Comparison of ENCODE assay signal across 8 cellular contexts in genomic region chr5:87267574-87268125, GRCh38. TPM values are rescaled to one million over a fixed set of nuclear protein-coding genes. Genes with fewer than 3 reads are reported as not detected.
DNase-seq lines count a peak whose midpoint lies in the region; ATAC-seq and TF ChIP-seq lines count a peak whose summit lies in the region.

TSS of gene RASA1 (plus strand) at chr5:87267883. CDS start at chr5:87268452, 569 bp downstream.

- H3K9me3 Mint-ChIP-seq in activated CD4-positive, alpha-beta T cell treated with anti-CD3 and anti-CD28 coated beads for 36 hours (ENCODE audit: low read depth), result no peaks in the 10 kb centered on the region

- POLR2A ChIA-PET in BJ (lab: Charles Lee), result interaction anchor here (0.6 kb wide), 4 partner anchors 14 to 216 kb away, joined by 8 to 11 read pairs (median 10); no protein-coding TSS in a partner anchor
- POLR2A ChIA-PET in activated CD4-positive, alpha-beta T cell treated with anti-CD3 and anti-CD28 coated beads for 36 hours (lab: Charles Lee), result interaction anchor here (0.7 to 1.1 kb wide), 3 partner anchors 10 to 144 kb away, joined by 3 to 5 read pairs (median 4); no protein-coding TSS in a partner anchor

- H3K27me3 Mint-ChIP-seq in activated CD4-positive, alpha-beta T cell treated with anti-CD3 and anti-CD28 coated beads for 36 hours, result no peaks in the 10 kb centered on the region

- H3K27ac Mint-ChIP-seq in activated CD4-positive, alpha-beta T cell treated with anti-CD3 and anti-CD28 coated beads for 36 hours, result peak within 1 kb of the TSS; percentile 98

- ATAC-seq in HG03457 (IDR thresholded peaks at IDR 0.05; ENCODE audit: unreplicated experiment), result peak; percentile 46
- peak; percentile 79 for ATAC-seq in activated CD4-positive, alpha-beta T cell treated with anti-CD3 and anti-CD28 coated beads for 36 hours

- intact Hi-C loops in activated CD4-positive, alpha-beta T cell treated with anti-CD3 and anti-CD28 coated beads for 36 hours (cut with DNase I, micrococcal nuclease), result loop anchor here (1.0 to 5.0 kb wide), 10 partner anchors 15 to 650 kb away; partner anchors contain the start of genes CCNH (in 2 of the 2) and COX7C (in 2 of the 2)

- H3K27me3 ChIP-seq in BJ (ENCODE audit: control insufficient read depth, insufficient read depth, low read length), result no peaks in the 10 kb centered on the region

- TF ChIP-seq CTCF in BJ (IDR thresholded peaks at IDR 0.05; ENCODE audit: insufficient read depth, low read depth, low read length) (no peak), choroid plexus epithelial cell (conservative IDR thresholded peaks at IDR 0.05; ENCODE audit: low read depth, low read length) (no peak)

- no peaks in the 10 kb centered on the region for H3K36me3 ChIP-seq in BJ (ENCODE audit: control insufficient read depth, insufficient read depth, low read length)

- H3K4me3 Mint-ChIP-seq in activated CD4-positive, alpha-beta T cell treated with anti-CD3 and anti-CD28 coated beads for 36 hours, result peak within 1 kb of the TSS; percentile 100

- peaks cover 21% of the 10 kb centered on the region for H3K36me3 Mint-ChIP-seq in activated CD4-positive, alpha-beta T cell treated with anti-CD3 and anti-CD28 coated beads for 36 hours (ENCODE audit: low read depth)

- H3K4me1 Mint-ChIP-seq in activated CD4-positive, alpha-beta T cell treated with anti-CD3 and anti-CD28 coated beads for 36 hours, result peaks cover 34% of the 10 kb centered on the region

- CTCF ChIA-PET in BJ (lab: Yijun Ruan, JAX), result interaction anchor here (1.1 kb wide), 2 partner anchors 14 to 75 kb away, joined by 3 read pairs; no protein-coding TSS in a partner anchor
- CTCF ChIA-PET in activated CD4-positive, alpha-beta T cell treated with anti-CD3 and anti-CD28 coated beads for 36 hours (lab: Charles Lee), result interaction anchor here (0.6 to 2.2 kb wide), 3 partner anchors 14 to 145 kb away, joined by 3 to 6 read pairs (median 3); partner anchors contain the start of gene CCNH

- H3K4me3 ChIP-seq in BJ (ENCODE audit: low read depth, low read length) (peak within 1 kb of the TSS; percentile 93), choroid plexus epithelial cell (ENCODE audit: low read depth, low read length) (peak within 1 kb of the TSS; percentile 90)

- DNase-seq in BJ (ENCODE audit: low read depth), result peak; percentile 51
- DNase-seq in GM19240 (ENCODE audit: insufficient read length, low spot score), result peak; percentile 45
- DNase-seq in NCI-H524 (lab: John Stamatoyannopoulos, UW), result peak; percentile 86 to 92
- peak; percentile 93 for DNase-seq in activated CD4-positive, alpha-beta T cell treated with anti-CD3 and anti-CD28 coated beads for 36 hours
- DNase-seq in choroid plexus epithelial cell (ENCODE audit: low read depth), result peak; percentile 90
- peak; percentile 90 for DNase-seq in kidney glomerular epithelial cell (lab: John Stamatoyannopoulos, UW)
- DNase-seq in stimulated activated CD4-positive, alpha-beta T cell treated with anti-CD3 and anti-CD28 coated beads, Interleukin-15, amount 100 ng/mL, for 48 hours (ENCODE audit: low read depth in 2 of 2), result peak; percentile 81 to 83

RNA-seq across cellular contexts. Expression of gene RASA1, which starts in this region (rescaled TPM):
- polyA plus RNA-seq in BJ (2011; rRNA removed), result 19.8 and 36.8 TPM in 2 replicates
- polyA minus RNA-seq in BJ (2011; rRNA and poly(A)+ RNA removed), result 16.1 and 18.0 TPM in 2 replicates
- 10 to 100 TPM; 22.6 to 22.9 TPM for total RNA-seq in activated CD4-positive, alpha-beta T cell treated with anti-CD3 and anti-CD28 coated beads for 36 hours

Comparison
In these comparisons a context has a peak if more than half of its experiments do, and no peak if none do; other contexts are left out.
1. Peak in every context shown above with its lines: DNase-seq, ATAC-seq and H3K4me3 ChIP-seq.